Comparison of ENCODE assay signal across 9 cellular contexts in genomic region chr5:157106668-157107461, GRCh38.
DNase-seq lines count a peak whose midpoint lies in the region; ATAC-seq lines count a peak whose summit lies in the region.
"Had no signal": no experiment of that assay in that cellular context is flagged by ENCODE, and none has a peak within 500 bp of the region (broad histone marks: within the 10 kb centered on the region; RNA-seq: fewer than 3 reads in every experiment).

No MANE protein-coding gene starts in this region.

- peak; percentile 38 for DNase-seq in activated CD4-positive, CD25-positive, alpha-beta regulatory T cell treated with anti-CD3 and anti-CD28 coated beads, Interleukin-2, amount 50 U/mL, for 72 hours
- DNase-seq in activated CD4-positive, CD25-positive, alpha-beta regulatory T cell (lab: John Stamatoyannopoulos, UW): no peak
- DNase-seq in SKM-1 treated with dmso at 0.1 percent for 144 hours (lab: John Stamatoyannopoulos, UW; ENCODE audit: unreplicated experiment) (peak; percentile 55), globus pallidus (ENCODE audit: low spot score) (peak; percentile 22), DMS79 (lab: John Stamatoyannopoulos, UW) (no peak), NCI-H1436 (lab: John Stamatoyannopoulos, UW) (no peak)
- peak; percentile 57 for DNase-seq in stimulated activated naive CD8-positive, alpha-beta T cell treated with anti-CD3 and anti-CD28 coated beads, Interleukin-15, Interleukin-2, amounts not matched to agents 100 U/mL and 50 U/mL, for 24 hours
- DNase-seq: NCI-H1105 had no signal

- peak; percentile 52 for ATAC-seq in stimulated activated naive CD8-positive, alpha-beta T cell treated with anti-CD3 and anti-CD28 coated beads, Interleukin-15, Interleukin-2, amounts not matched to agents 100 U/mL and 50 U/mL, for 24 hours
- no peak for ATAC-seq in HG03571 (IDR thresholded peaks at IDR 0.05; ENCODE audit: unreplicated experiment)

Comparison
In these comparisons a context has a peak if more than half of its experiments do, and no peak if none do; other contexts are left out.
1. DNase-seq: peak in activated CD4-positive, CD25-positive, alpha-beta regulatory T cell treated with anti-CD3 and anti-CD28 coated beads, Interleukin-2, amount 50 U/mL, for 72 hours (single experiment), SKM-1 treated with dmso at 0.1 percent for 144 hours (single experiment), globus pallidus (single experiment) and stimulated activated naive CD8-positive, alpha-beta T cell treated with anti-CD3 and anti-CD28 coated beads, Interleukin-15, Interleukin-2, amounts not matched to agents 100 U/mL and 50 U/mL, for 24 hours (single experiment); none in activated CD4-positive, CD25-positive, alpha-beta regulatory T cell (0 of 4), DMS79 (single experiment) and NCI-H1436 (single experiment).